ENCODE assay signal across 8 cellular contexts in the genomic region with DNA sequence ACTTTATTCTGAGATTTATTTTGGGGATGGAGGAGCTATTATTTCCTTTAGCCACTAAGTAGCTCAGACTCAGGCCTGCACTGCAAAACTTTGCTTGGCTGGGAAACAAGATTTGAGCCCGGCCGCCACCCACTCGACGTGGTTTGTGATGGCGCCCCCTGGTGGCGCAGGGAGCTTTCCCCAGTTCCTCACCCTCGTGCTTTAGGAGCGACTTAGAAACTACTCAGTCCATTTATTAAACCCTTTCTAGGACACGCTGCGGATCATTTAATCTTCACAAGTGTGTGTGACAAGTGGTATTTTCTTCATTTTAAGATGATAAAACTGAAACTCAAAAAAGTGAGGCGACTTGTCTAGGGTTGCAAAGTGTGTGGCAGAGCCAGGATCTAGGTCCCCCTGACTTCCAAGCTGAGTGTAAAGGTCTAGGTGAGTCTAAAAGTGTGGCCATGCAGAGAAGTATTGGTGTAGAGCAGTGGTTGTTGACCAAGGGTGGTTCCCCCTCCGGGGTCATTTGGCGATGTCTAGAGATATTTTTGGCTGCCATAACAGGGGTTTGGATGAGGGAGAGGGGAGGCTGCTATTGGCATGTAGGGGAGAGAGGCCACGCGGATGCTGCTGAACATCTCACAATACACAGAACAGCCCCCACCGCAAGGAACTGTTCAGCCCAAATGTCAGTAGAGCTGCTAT. TPM values are rescaled to one million over a fixed set of nuclear protein-coding genes. Genes with fewer than 3 reads are reported as not detected.
DNase-seq lines count a peak whose midpoint lies in the region; ATAC-seq, FAIRE-seq and TF ChIP-seq lines count a peak whose summit lies in the region.

No MANE protein-coding gene starts in this region.

- DNase-seq in COLO668 (lab: John Stamatoyannopoulos, UW; ENCODE audit: unreplicated experiment) (peak; percentile 67), HFFc6 (peak; percentile 61), RPMI8226 (peak; percentile 82), foreskin keratinocyte (peak in 1 of 2 donors; percentile 30), pancreas (peak; percentile 66 to 93 (median 83)), upper lobe of left lung (peak; percentile 85 to 91)
- peak; percentile 68 for DNase-seq in activated T-helper 2 cell treated with anti-CD3 and anti-CD28 coated beads, Interferon-gamma antibody, Interleukin-2, Interleukin-4, amounts not matched to agents 10 μg/mL and 5 μg/mL and 100 μg/mL, durations not matched to agents 14 hours and 24 hours and 36 hours (ENCODE audit: low spot score)

- no peak overlapping the region for H3K27ac ChIP-seq in foreskin keratinocyte
- peak overlapping the region in 1 of 4 donors; percentile 6 for H3K27ac ChIP-seq in pancreas
- H3K27ac ChIP-seq in upper lobe of left lung: peak overlapping the region; percentile 22 to 85 (median 81)

- TF ChIP-seq CTCF in HFFc6 (IDR thresholded peaks at IDR 0.05) (peak; percentile 99), foreskin keratinocyte (conservative IDR thresholded peaks at IDR 0.05) (peak; percentile 90), pancreas (IDR thresholded peaks at IDR 0.05) (peak; percentile 90 to 96 (median 93)), upper lobe of left lung (IDR thresholded peaks at IDR 0.05) (peak; percentile 69 to 90 (median 83))

- peaks cover 12% of the 10 kb centered on the region; the same call in 1 of the 2 replicates for H3K4me1 Mint-ChIP-seq in HFFc6 (ENCODE audit: low read depth)
- H3K4me1 Mint-ChIP-seq in activated T-helper 2 cell treated with anti-CD3 and anti-CD28 coated beads, Interferon-gamma antibody, Interleukin-2, Interleukin-4, amounts not matched to agents 10 μg/mL and 5 μg/mL and 100 μg/mL, durations not matched to agents 14 hours and 24 hours and 36 hours (ENCODE audit: low read depth): peaks cover 24% of the 10 kb centered on the region

- H3K9me3 Mint-ChIP-seq in HFFc6: no peaks in the 10 kb centered on the region
- no peaks in the 10 kb centered on the region for H3K9me3 Mint-ChIP-seq in activated T-helper 2 cell treated with anti-CD3 and anti-CD28 coated beads, Interferon-gamma antibody, Interleukin-2, Interleukin-4, amounts not matched to agents 10 μg/mL and 5 μg/mL and 100 μg/mL, durations not matched to agents 14 hours and 24 hours and 36 hours

- no peak for TF ChIP-seq EP300 in upper lobe of left lung (IDR thresholded peaks at IDR 0.05)

- H3K27me3 ChIP-seq in foreskin keratinocyte: no peaks in the 10 kb centered on the region
- H3K27me3 ChIP-seq in pancreas: no peaks in the 10 kb centered on the region
- H3K27me3 ChIP-seq in upper lobe of left lung: no peaks in the 10 kb centered on the region

- H3K4me1 ChIP-seq in foreskin keratinocyte: no peaks in the 10 kb centered on the region
- peaks cover 12 to 34% (median 19%) of the 10 kb centered on the region in 3 donors for H3K4me1 ChIP-seq in pancreas
- peaks cover 10 to 32% (median 11%) of the 10 kb centered on the region in 4 donors for H3K4me1 ChIP-seq in upper lobe of left lung

- peak; percentile 59 for ATAC-seq in foreskin keratinocyte
- peak; percentile 48 to 74 (median 54) for ATAC-seq in pancreas
- peak; percentile 76 to 80 for ATAC-seq in upper lobe of left lung (ENCODE audit: low FRiP score in 2 of 2)
- no peak for ATAC-seq in GM19035 (IDR thresholded peaks at IDR 0.05; ENCODE audit: unreplicated experiment)

- H3K27ac Mint-ChIP-seq in HFFc6: no peak overlapping the region
- H3K27ac Mint-ChIP-seq in activated T-helper 2 cell treated with anti-CD3 and anti-CD28 coated beads, Interferon-gamma antibody, Interleukin-2, Interleukin-4, amounts not matched to agents 10 μg/mL and 5 μg/mL and 100 μg/mL, durations not matched to agents 14 hours and 24 hours and 36 hours: peak overlapping the region; percentile 5

- 31 to 36% methylated on average over 16 of the region's 16 CpGs for WGBS in pancreas, 2 donors
- 21 to 22% methylated on average over 15 to 16 of the region's 16 CpGs for WGBS in upper lobe of left lung, 2 donors

- H3K9me3 ChIP-seq in pancreas (no peaks in the 10 kb centered on the region), upper lobe of left lung (no peaks in the 10 kb centered on the region)

- H3K36me3 Mint-ChIP-seq in HFFc6 (ENCODE audit: low read depth): no peaks in the 10 kb centered on the region
- H3K36me3 Mint-ChIP-seq in activated T-helper 2 cell treated with anti-CD3 and anti-CD28 coated beads, Interferon-gamma antibody, Interleukin-2, Interleukin-4, amounts not matched to agents 10 μg/mL and 5 μg/mL and 100 μg/mL, durations not matched to agents 14 hours and 24 hours and 36 hours (ENCODE audit: low read depth): no peaks in the 10 kb centered on the region

- TF ChIP-seq POLR2A in upper lobe of left lung (IDR thresholded peaks at IDR 0.05): no peak

- no peak overlapping the region for H3K4me3 ChIP-seq in pancreas
- H3K4me3 ChIP-seq in upper lobe of left lung: peak overlapping the region in 3 of 4 donors; percentile 36 to 43 (median 37)

- FAIRE-seq in pancreas (lab: Jason Lieb, UNC): peak; percentile 9

- intact Hi-C loops in activated T-helper 2 cell treated with anti-CD3 and anti-CD28 coated beads, Interferon-gamma antibody, Interleukin-2, Interleukin-4, amounts not matched to agents 10 μg/mL and 5 μg/mL and 100 μg/mL, durations not matched to agents 14 hours and 24 hours and 36 hours (cut with micrococcal nuclease): loop anchor here (2.0 kb wide), 1 partner anchor 18 kb away; no protein-coding TSS in a partner anchor
- intact Hi-C loops in pancreas (cut with DNase I): no loop called here

- H3K27me3 Mint-ChIP-seq in HFFc6 (ENCODE audit: insufficient read depth): peaks cover 22% of the 10 kb centered on the region
- no peaks in the 10 kb centered on the region for H3K27me3 Mint-ChIP-seq in activated T-helper 2 cell treated with anti-CD3 and anti-CD28 coated beads, Interferon-gamma antibody, Interleukin-2, Interleukin-4, amounts not matched to agents 10 μg/mL and 5 μg/mL and 100 μg/mL, durations not matched to agents 14 hours and 24 hours and 36 hours (ENCODE audit: low read depth)

- no peaks in the 10 kb centered on the region for H3K36me3 ChIP-seq in pancreas
- H3K36me3 ChIP-seq in upper lobe of left lung: no peaks in the 10 kb centered on the region

- H3K4me3 Mint-ChIP-seq in HFFc6: no peak overlapping the region
- H3K4me3 Mint-ChIP-seq in activated T-helper 2 cell treated with anti-CD3 and anti-CD28 coated beads, Interferon-gamma antibody, Interleukin-2, Interleukin-4, amounts not matched to agents 10 μg/mL and 5 μg/mL and 100 μg/mL, durations not matched to agents 14 hours and 24 hours and 36 hours (ENCODE audit: low read depth): no peak overlapping the region

RNA-seq across cellular contexts. Expression of gene CXCL17, which starts 2.2 kb away (rescaled TPM):
- not detected for total RNA-seq in HFFc6 (2021; fragmentation: NEBNext Ultra II Directional; extraction: Animal tissue kit (Norgen Biotek cat#: 25700))
- not detected in 2 replicates for total RNA-seq in activated T-helper 2 cell treated with anti-CD3 and anti-CD28 coated beads, Interferon-gamma antibody, Interleukin-2, Interleukin-4, amounts not matched to agents 10 μg/mL and 5 μg/mL and 100 μg/mL, durations not matched to agents 14 hours and 24 hours and 36 hours
- total RNA-seq in foreskin keratinocyte (not detected in 2 replicates), pancreas (10 to 100 TPM in 4 of 6 donors, 1 to 10 TPM in 2; 5.1 to 42.1 (median 11.8) TPM), upper lobe of left lung (100 to 1,000 TPM in 3 of 6 donors, 10 to 100 TPM in 3; 31.4 to 155 (median 92.3) TPM)
- polyA plus RNA-seq in foreskin keratinocyte (not detected in 2 replicates), pancreas (1 to 10 TPM; 4.3 to 4.7 TPM)

RNA-seq across cellular contexts. Expression of gene LIPE, which starts 13.3 kb away (rescaled TPM):
- total RNA-seq in HFFc6 (2021; fragmentation: NEBNext Ultra II Directional; extraction: Animal tissue kit (Norgen Biotek cat#: 25700)): 1 to 10 TPM; 4.7 to 9.2 (median 7.1) TPM
- total RNA-seq in activated T-helper 2 cell treated with anti-CD3 and anti-CD28 coated beads, Interferon-gamma antibody, Interleukin-2, Interleukin-4, amounts not matched to agents 10 μg/mL and 5 μg/mL and 100 μg/mL, durations not matched to agents 14 hours and 24 hours and 36 hours: 33.0 and 35.2 TPM in 2 replicates
- 23.9 and 27.0 TPM in 2 replicates for total RNA-seq in foreskin keratinocyte
- polyA plus RNA-seq in foreskin keratinocyte: 24.2 and 27.7 TPM in 2 replicates
- 10 to 100 TPM in 1 of 6 donors, 1 to 10 TPM in 5; 1.6 to 14.4 (median 4.0) TPM for total RNA-seq in pancreas
- 10 to 100 TPM in 1 of 2 donors, 1 to 10 TPM in 1; 6.4 to 38.3 TPM for polyA plus RNA-seq in pancreas
- total RNA-seq in upper lobe of left lung: 1 to 10 TPM; 1.3 to 6.2 (median 4.2) TPM

RNA-seq across cellular contexts. Expression of gene CNFN, which starts 50.4 kb away (rescaled TPM):
- total RNA-seq in HFFc6 (2021; fragmentation: NEBNext Ultra II Directional; extraction: Animal tissue kit (Norgen Biotek cat#: 25700)): under 1 TPM; 0.48 to 0.80 (median 0.68) TPM
- 0.53 TPM in 1 of 2 replicates, not detected in the other for total RNA-seq in activated T-helper 2 cell treated with anti-CD3 and anti-CD28 coated beads, Interferon-gamma antibody, Interleukin-2, Interleukin-4, amounts not matched to agents 10 μg/mL and 5 μg/mL and 100 μg/mL, durations not matched to agents 14 hours and 24 hours and 36 hours
- total RNA-seq in foreskin keratinocyte (5.4 and 6.7 TPM in 2 replicates), pancreas (1 to 10 TPM in 1 of 6 donors, under 1 TPM in 4, not detected in 1; 0.32 to 1.9 (median 0.61) TPM), upper lobe of left lung (10 to 100 TPM in 1 of 6 donors, under 1 TPM in 2, not detected in 3; 0.46 to 32.5 (median 0.94) TPM)
- polyA plus RNA-seq in foreskin keratinocyte (12.0 and 14.7 TPM in 2 replicates), pancreas (1 to 10 TPM; 4.0 to 4.2 TPM)

Comparison
In these comparisons a context has a peak if more than half of its experiments do, and no peak if none do; other contexts are left out.
1. H3K4me3 ChIP-seq: peak in upper lobe of left lung (3 of 4); none in pancreas (0 of 4).
2. Peak in every context shown above with its lines, with median percentiles within 50 percentile points of each other: CTCF ChIP-seq.